1 cellular context compared by ENCODE assay signal in genomic region chr17:40466298-40466971, GRCh38.
TF ChIP-seq lines count a peak whose summit lies in the region.

No MANE protein-coding gene starts in this region.

TF ChIP-seq in IMR-90, 13 proteins besides CTCF, POLR2A, EP300 and RAD21:
- no peak for TF ChIP-seq BHLHE40 (IDR thresholded peaks at IDR 0.05; ENCODE audit: low read depth, low read length)
- TF ChIP-seq CEBPB (IDR thresholded peaks at IDR 0.05; ENCODE audit: low read depth, low read length) = no peak
- no peak for TF ChIP-seq FOS (IDR thresholded peaks at IDR 0.05; ENCODE audit: low read depth, low read length)
- TF ChIP-seq RCOR1 (IDR thresholded peaks at IDR 0.05; ENCODE audit: insufficient replicate concordance, low read length) = no peak
- no peak for TF ChIP-seq RFX5 (IDR thresholded peaks at IDR 0.05; ENCODE audit: low read depth, low read length)
- no peak for TF ChIP-seq MAZ (IDR thresholded peaks at IDR 0.05; ENCODE audit: borderline replicate concordance, low read depth, low read length)
- no peak for TF ChIP-seq USF2 (IDR thresholded peaks at IDR 0.05; ENCODE audit: low read depth, low read length)
- no peak for TF ChIP-seq CHD1 (IDR thresholded peaks at IDR 0.05; ENCODE audit: low read depth, low read length)
- no peak for TF ChIP-seq MAFK (IDR thresholded peaks at IDR 0.05; ENCODE audit: low read depth, low read length)
